In genomic region chr7:137276194-137276593, GRCh38 we compare ENCODE assay signal across 18 cellular contexts.
A peak's percentile ranks its signal among the peaks of the same experiment; 100 is the strongest.
DNase-seq lines count a peak whose midpoint lies in the region; ATAC-seq and TF ChIP-seq lines count a peak whose summit lies in the region.
"Had no signal": no experiment of that assay in that cellular context is flagged by ENCODE, and none has a peak within 500 bp of the region (broad histone marks: within the 10 kb centered on the region; RNA-seq: fewer than 3 reads in every experiment).

No MANE protein-coding gene starts in this region.

- POLR2A ChIA-PET in CD4-positive, alpha-beta memory T cell (lab: Charles Lee; ENCODE audit: partially characterized antibody), result no interaction called here
- POLR2A ChIA-PET in naive thymus-derived CD4-positive, alpha-beta T cell (lab: Charles Lee), result no interaction called here

- DNase-seq in inferior parietal cortex (ENCODE audit: extremely low spot score) (peak; percentile 39), neural crest cell (ENCODE audit: low read depth, low spot score) (no peak), A172 (ENCODE audit: low spot score) (no peak)
- DNase-seq in CD4-positive, alpha-beta memory T cell, result no peak
- DNase-seq in naive thymus-derived CD4-positive, alpha-beta T cell, result no peak
- DNase-seq: AML-193; Calu3; CD4-positive, CD25-positive, alpha-beta regulatory T cell; DMS 273 treated with DMSO at 0.1 percent for 48 hours; DMS79; GM23248 had no signal

- H3K27ac ChIP-seq in cingulate gyrus (ENCODE audit: low read depth, low read length) (peak overlapping the region; percentile 5), temporal lobe (ENCODE audit: low read depth, low read length) (peak overlapping the region; percentile 53)
- no peak overlapping the region for H3K27ac ChIP-seq in CD4-positive, alpha-beta memory T cell (ENCODE audit: low read depth, low read length)
- H3K27ac ChIP-seq in naive thymus-derived CD4-positive, alpha-beta T cell (ENCODE audit: low read depth, low read length), result no peak overlapping the region
- H3K27ac ChIP-seq: BLaER1 treated with 17β-estradiol and CSF1 and Interleukin-3, amounts not matched to agents 10 nM and 100 nM; GM23248; HL-60 had no signal

- no peaks in the 10 kb centered on the region for H3K9me3 ChIP-seq in CD4-positive, alpha-beta memory T cell (ENCODE audit: control insufficient read depth in 1 of 2, low read length in 2 of 2)
- no peaks in the 10 kb centered on the region for H3K9me3 ChIP-seq in naive thymus-derived CD4-positive, alpha-beta T cell (ENCODE audit: control insufficient read depth in 2 of 3, low read length in 3 of 3)
- H3K9me3 ChIP-seq: BLaER1 treated with 17β-estradiol and CSF1 and Interleukin-3, amounts not matched to agents 10 nM and 100 nM had no signal

- peaks cover 9% of the 10 kb centered on the region for H3K36me3 Mint-ChIP-seq in neural crest cell (ENCODE audit: low read depth)
- no peaks in the 10 kb centered on the region for H3K36me3 Mint-ChIP-seq in CD4-positive, alpha-beta memory T cell
- H3K36me3 Mint-ChIP-seq in naive thymus-derived CD4-positive, alpha-beta T cell, result no peaks in the 10 kb centered on the region
- H3K36me3 Mint-ChIP-seq: CD4-positive, CD25-positive, alpha-beta regulatory T cell had no signal

- H3K9me3 Mint-ChIP-seq in neural crest cell, result peaks cover 2% of the 10 kb centered on the region
- H3K9me3 Mint-ChIP-seq in CD4-positive, alpha-beta memory T cell, result peaks cover 0 to 7% (median 0%) of the 10 kb centered on the region in 8 donors
- peaks cover 0 to 4% (median 2%) of the 10 kb centered on the region in 11 donors for H3K9me3 Mint-ChIP-seq in naive thymus-derived CD4-positive, alpha-beta T cell

- H3K27me3 Mint-ChIP-seq in neural crest cell (ENCODE audit: low read depth), result no peaks in the 10 kb centered on the region
- no peaks in the 10 kb centered on the region for H3K27me3 Mint-ChIP-seq in CD4-positive, alpha-beta memory T cell
- H3K27me3 Mint-ChIP-seq in naive thymus-derived CD4-positive, alpha-beta T cell, result no peaks in the 10 kb centered on the region
- H3K27me3 Mint-ChIP-seq: CD4-positive, CD25-positive, alpha-beta regulatory T cell had no signal

- CTCF ChIA-PET in CD4-positive, alpha-beta memory T cell (lab: Charles Lee; ENCODE audit: partially characterized antibody), result no interaction called here
- CTCF ChIA-PET in naive thymus-derived CD4-positive, alpha-beta T cell (lab: Charles Lee), result no interaction called here

- H3K4me1 ChIP-seq in CD4-positive, alpha-beta memory T cell (ENCODE audit: insufficient read depth, low read length), result no peaks in the 10 kb centered on the region
- no peaks in the 10 kb centered on the region for H3K4me1 ChIP-seq in naive thymus-derived CD4-positive, alpha-beta T cell (ENCODE audit: control insufficient read depth in 2 of 2, insufficient read depth in 2 of 2, low read length in 2 of 2)
- H3K4me1 ChIP-seq: BLaER1 treated with 17β-estradiol and CSF1 and Interleukin-3, amounts not matched to agents 10 nM and 100 nM had no signal

- no peak overlapping the region for H3K4me3 ChIP-seq in CD4-positive, alpha-beta memory T cell (ENCODE audit: low read length in 2 of 2)
- no peak overlapping the region for H3K4me3 ChIP-seq in naive thymus-derived CD4-positive, alpha-beta T cell (ENCODE audit: low read length)
- H3K4me3 ChIP-seq: BLaER1 treated with 17β-estradiol and CSF1 and Interleukin-3, amounts not matched to agents 10 nM and 100 nM; GM12878; GM23248 had no signal

- peaks cover 43% of the 10 kb centered on the region for H3K4me1 Mint-ChIP-seq in neural crest cell
- no peaks in the 10 kb centered on the region for H3K4me1 Mint-ChIP-seq in CD4-positive, alpha-beta memory T cell
- H3K4me1 Mint-ChIP-seq in naive thymus-derived CD4-positive, alpha-beta T cell, result no peaks in the 10 kb centered on the region
- H3K4me1 Mint-ChIP-seq: CD4-positive, CD25-positive, alpha-beta regulatory T cell had no signal

- TF ChIP-seq CTCF in neural crest cell (conservative IDR thresholded peaks at IDR 0.05), result no peak

- H3K36me3 ChIP-seq in CD4-positive, alpha-beta memory T cell (ENCODE audit: insufficient read depth, low read length), result no peaks in the 10 kb centered on the region
- H3K36me3 ChIP-seq in naive thymus-derived CD4-positive, alpha-beta T cell (ENCODE audit: control insufficient read depth in 2 of 3, insufficient read depth in 3 of 3, low read length in 3 of 3), result no peaks in the 10 kb centered on the region
- H3K36me3 ChIP-seq: BLaER1 treated with 17β-estradiol and CSF1 and Interleukin-3, amounts not matched to agents 10 nM and 100 nM had no signal

- H3K4me3 Mint-ChIP-seq in neural crest cell, result peak overlapping the region; percentile 35
- no peak overlapping the region for H3K4me3 Mint-ChIP-seq in CD4-positive, alpha-beta memory T cell
- H3K4me3 Mint-ChIP-seq in naive thymus-derived CD4-positive, alpha-beta T cell, result no peak overlapping the region

- no peaks in the 10 kb centered on the region for H3K27me3 ChIP-seq in CD4-positive, alpha-beta memory T cell (ENCODE audit: insufficient read depth, low read length)
- H3K27me3 ChIP-seq in naive thymus-derived CD4-positive, alpha-beta T cell (ENCODE audit: control insufficient read depth in 2 of 2, insufficient read depth in 2 of 2, low read length in 2 of 2), result no peaks in the 10 kb centered on the region
- H3K27me3 ChIP-seq: BLaER1 treated with 17β-estradiol and CSF1 and Interleukin-3, amounts not matched to agents 10 nM and 100 nM had no signal

- no peak for ATAC-seq in HG03196 (IDR thresholded peaks at IDR 0.05; ENCODE audit: unreplicated experiment)
- no peak for ATAC-seq in naive thymus-derived CD4-positive, alpha-beta T cell
- ATAC-seq: GM12878, HCT116 had no signal

- intact Hi-C loops in CD4-positive, alpha-beta memory T cell (cut with micrococcal nuclease), result no loop called here
- intact Hi-C loops in naive thymus-derived CD4-positive, alpha-beta T cell (cut with micrococcal nuclease), result no loop called here

- H3K27ac Mint-ChIP-seq in neural crest cell (ENCODE audit: unreplicated experiment), result peak overlapping the region; percentile 79
- no peak overlapping the region for H3K27ac Mint-ChIP-seq in CD4-positive, alpha-beta memory T cell
- no peak overlapping the region for H3K27ac Mint-ChIP-seq in naive thymus-derived CD4-positive, alpha-beta T cell
- H3K27ac Mint-ChIP-seq: CD4-positive, CD25-positive, alpha-beta regulatory T cell had no signal

Comparison
In these comparisons a context has a peak if more than half of its experiments do, and no peak if none do; other contexts are left out.
1. H3K27ac ChIP-seq: peak in cingulate gyrus (single experiment) and temporal lobe (single experiment); none in CD4-positive, alpha-beta memory T cell (single experiment) and naive thymus-derived CD4-positive, alpha-beta T cell (single experiment).